Comparison of ENCODE assay signal across 1 cellular context in the genomic region with DNA sequence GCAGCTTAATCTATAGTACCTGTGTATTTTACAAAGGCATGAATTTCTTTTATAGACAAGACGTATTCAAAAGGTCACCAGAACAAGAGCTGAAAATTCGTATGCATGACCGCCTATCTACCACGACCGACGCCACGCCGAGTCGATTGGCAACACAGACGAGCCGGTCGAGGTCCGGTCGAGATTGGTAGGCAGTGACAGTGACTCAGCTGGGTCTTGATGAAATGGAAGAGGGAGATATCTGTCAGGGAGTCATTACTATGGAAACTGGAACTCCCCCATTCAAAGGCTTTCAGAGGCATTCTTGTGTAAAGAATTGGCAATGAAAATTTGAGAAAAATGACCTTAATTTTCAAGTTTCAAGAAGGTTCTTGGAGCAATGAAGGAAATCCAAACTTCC.
TF ChIP-seq lines count a peak whose summit lies in the region.

No MANE protein-coding gene starts in this region.

TF ChIP-seq in K562, 482 proteins besides CTCF, POLR2A, EP300 and RAD21 (continues in another document):
- peak; percentile 76; a peak in 3 of 4 replicates for TF ChIP-seq SIN3A (IDR thresholded peaks at IDR 0.05; ENCODE audit: borderline replicate concordance in 2 of 2, control insufficient read depth in 1 of 2, low read depth in 2 of 2, low read length in 2 of 2)
- no peak for TF ChIP-seq KAT7 (CRISPR knock-in tag; IDR thresholded peaks at IDR 0.05; ENCODE audit: borderline replicate concordance)
- TF ChIP-seq TAF1 (IDR thresholded peaks at IDR 0.05; ENCODE audit: control insufficient read depth, extremely low read depth, insufficient read depth, low read length, severe bottlenecking) = no peak
- peak; percentile 52; the same call in 1 of the 2 replicates for TF ChIP-seq SMARCA4 (IDR thresholded peaks at IDR 0.05)
- TF ChIP-seq MEIS2 (IDR thresholded peaks at IDR 0.05; ENCODE audit: partially characterized antibody) = peak; percentile 71
- TF ChIP-seq RUNX1 (IDR thresholded peaks at IDR 0.05; ENCODE audit: low read depth) = no peak
- TF ChIP-seq RCOR1 (IDR thresholded peaks at IDR 0.05; ENCODE audit: borderline replicate concordance in 1 of 2, low read depth in 2 of 2, low read length in 2 of 2) = peak in 1 of 2 experiments; percentile 58; a peak in 1 of 4 replicates
- no peak for TF ChIP-seq CTBP1 (IDR thresholded peaks at IDR 0.05; ENCODE audit: borderline replicate concordance)
- peak; percentile 20 to 61; a peak in 1 of 4 replicates for TF ChIP-seq KDM1A (IDR thresholded peaks at IDR 0.05)
- TF ChIP-seq JUN (IDR thresholded peaks at IDR 0.05; ENCODE audit: borderline replicate concordance, low read depth, low read length) = 0 out of 2 replicates have a peak, but pooled peaks have one; percentile 16
- TF ChIP-seq JUN (CRISPR knock-in tag; IDR thresholded peaks at IDR 0.05; ENCODE audit: borderline replicate concordance) = no peak
- TF ChIP-seq, protein P1, sequence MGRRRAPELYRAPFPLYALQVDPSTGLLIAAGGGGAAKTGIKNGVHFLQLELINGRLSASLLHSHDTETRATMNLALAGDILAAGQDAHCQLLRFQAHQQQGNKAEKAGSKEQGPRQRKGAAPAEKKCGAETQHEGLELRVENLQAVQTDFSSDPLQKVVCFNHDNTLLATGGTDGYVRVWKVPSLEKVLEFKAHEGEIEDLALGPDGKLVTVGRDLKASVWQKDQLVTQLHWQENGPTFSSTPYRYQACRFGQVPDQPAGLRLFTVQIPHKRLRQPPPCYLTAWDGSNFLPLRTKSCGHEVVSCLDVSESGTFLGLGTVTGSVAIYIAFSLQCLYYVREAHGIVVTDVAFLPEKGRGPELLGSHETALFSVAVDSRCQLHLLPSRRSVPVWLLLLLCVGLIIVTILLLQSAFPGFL (CRISPR knock-in tag; IDR thresholded peaks at IDR 0.05) = no peak
- 0 out of 2 replicates have a peak, but pooled peaks have one; percentile 32 for TF ChIP-seq DPF2 (IDR thresholded peaks at IDR 0.05)
- no peak for TF ChIP-seq POLR2B (IDR thresholded peaks at IDR 0.05; ENCODE audit: low read depth, partially characterized antibody)
- TF ChIP-seq HDAC1 (IDR thresholded peaks at IDR 0.05) = peak in 1 of 2 experiments; percentile 43; a peak in 2 of 4 replicates
- peak; percentile 52 for TF ChIP-seq CREM (IDR thresholded peaks at IDR 0.05; ENCODE audit: low read depth)
- peak; percentile 75; the same call in 1 of the 2 replicates for TF ChIP-seq JUND (IDR thresholded peaks at IDR 0.05; ENCODE audit: borderline replicate concordance, low read depth, low read length)
- no peak; the same call in 2 of the 3 replicates for TF ChIP-seq JUND (tag; IDR thresholded peaks at IDR 0.05; ENCODE audit: borderline replicate concordance, low read depth, low read length)
- peak; percentile 76; the same call in 1 of the 2 replicates for TF ChIP-seq ZKSCAN1 (IDR thresholded peaks at IDR 0.05; ENCODE audit: low read depth, low read length)
- TF ChIP-seq, protein P2, sequence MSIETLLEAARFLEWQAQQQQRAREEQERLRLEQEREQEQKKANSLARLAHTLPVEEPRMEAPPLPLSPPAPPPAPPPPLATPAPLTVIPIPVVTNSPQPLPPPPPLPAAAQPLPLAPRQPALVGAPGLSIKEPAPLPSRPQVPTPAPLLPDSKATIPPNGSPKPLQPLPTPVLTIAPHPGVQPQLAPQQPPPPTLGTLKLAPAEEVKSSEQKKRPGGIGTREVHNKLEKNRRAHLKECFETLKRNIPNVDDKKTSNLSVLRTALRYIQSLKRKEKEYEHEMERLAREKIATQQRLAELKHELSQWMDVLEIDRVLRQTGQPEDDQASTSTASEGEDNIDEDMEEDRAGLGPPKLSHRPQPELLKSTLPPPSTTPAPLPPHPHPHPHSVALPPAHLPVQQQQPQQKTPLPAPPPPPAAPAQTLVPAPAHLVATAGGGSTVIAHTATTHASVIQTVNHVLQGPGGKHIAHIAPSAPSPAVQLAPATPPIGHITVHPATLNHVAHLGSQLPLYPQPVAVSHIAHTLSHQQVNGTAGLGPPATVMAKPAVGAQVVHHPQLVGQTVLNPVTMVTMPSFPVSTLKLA (conservative IDR thresholded peaks at IDR 0.05) = peak; percentile 45 to 63; a peak in 2 of 4 replicates
- TF ChIP-seq, protein P3, sequence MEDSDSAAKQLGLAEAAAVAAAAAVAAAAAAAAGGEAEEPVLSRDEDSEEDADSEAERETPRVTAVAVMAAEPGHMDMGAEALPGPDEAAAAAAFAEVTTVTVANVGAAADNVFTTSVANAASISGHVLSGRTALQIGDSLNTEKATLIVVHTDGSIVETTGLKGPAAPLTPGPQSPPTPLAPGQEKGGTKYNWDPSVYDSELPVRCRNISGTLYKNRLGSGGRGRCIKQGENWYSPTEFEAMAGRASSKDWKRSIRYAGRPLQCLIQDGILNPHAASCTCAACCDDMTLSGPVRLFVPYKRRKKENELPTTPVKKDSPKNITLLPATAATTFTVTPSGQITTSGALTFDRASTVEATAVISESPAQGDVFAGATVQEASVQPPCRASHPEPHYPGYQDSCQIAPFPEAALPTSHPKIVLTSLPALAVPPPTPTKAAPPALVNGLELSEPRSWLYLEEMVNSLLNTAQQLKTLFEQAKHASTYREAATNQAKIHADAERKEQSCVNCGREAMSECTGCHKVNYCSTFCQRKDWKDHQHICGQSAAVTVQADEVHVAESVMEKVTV (CRISPR knock-in tag; IDR thresholded peaks at IDR 0.05) = no peak
- peak; percentile 35 for TF ChIP-seq SAP30 (IDR thresholded peaks at IDR 0.05; ENCODE audit: borderline replicate concordance, insufficient read depth, low read depth, low read length, poor library complexity, severe bottlenecking)
- TF ChIP-seq MXI1 (IDR thresholded peaks at IDR 0.05; ENCODE audit: low read depth, low read length) = 0 out of 2 replicates have a peak, but pooled peaks have one; percentile 38
- TF ChIP-seq ZNF707 (CRISPR knock-in tag; conservative IDR thresholded peaks at IDR 0.05) = no peak
- TF ChIP-seq, protein P4, sequence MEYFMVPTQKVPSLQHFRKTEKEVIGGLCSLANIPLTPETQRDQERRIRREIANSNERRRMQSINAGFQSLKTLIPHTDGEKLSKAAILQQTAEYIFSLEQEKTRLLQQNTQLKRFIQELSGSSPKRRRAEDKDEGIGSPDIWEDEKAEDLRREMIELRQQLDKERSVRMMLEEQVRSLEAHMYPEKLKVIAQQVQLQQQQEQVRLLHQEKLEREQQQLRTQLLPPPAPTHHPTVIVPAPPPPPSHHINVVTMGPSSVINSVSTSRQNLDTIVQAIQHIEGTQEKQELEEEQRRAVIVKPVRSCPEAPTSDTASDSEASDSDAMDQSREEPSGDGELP (CRISPR knock-in tag; IDR thresholded peaks at IDR 0.05; ENCODE audit: borderline replicate concordance) = peak; percentile 80; the same call in 1 of the 2 replicates
- TF ChIP-seq SUPT5H (IDR thresholded peaks at IDR 0.05) = no peak
- TF ChIP-seq, protein P5, sequence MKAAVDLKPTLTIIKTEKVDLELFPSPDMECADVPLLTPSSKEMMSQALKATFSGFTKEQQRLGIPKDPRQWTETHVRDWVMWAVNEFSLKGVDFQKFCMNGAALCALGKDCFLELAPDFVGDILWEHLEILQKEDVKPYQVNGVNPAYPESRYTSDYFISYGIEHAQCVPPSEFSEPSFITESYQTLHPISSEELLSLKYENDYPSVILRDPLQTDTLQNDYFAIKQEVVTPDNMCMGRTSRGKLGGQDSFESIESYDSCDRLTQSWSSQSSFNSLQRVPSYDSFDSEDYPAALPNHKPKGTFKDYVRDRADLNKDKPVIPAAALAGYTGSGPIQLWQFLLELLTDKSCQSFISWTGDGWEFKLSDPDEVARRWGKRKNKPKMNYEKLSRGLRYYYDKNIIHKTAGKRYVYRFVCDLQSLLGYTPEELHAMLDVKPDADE (conservative IDR thresholded peaks at IDR 0.05; ENCODE audit: control insufficient read depth, low read depth, low read length) = no peak
- TF ChIP-seq, protein P6, sequence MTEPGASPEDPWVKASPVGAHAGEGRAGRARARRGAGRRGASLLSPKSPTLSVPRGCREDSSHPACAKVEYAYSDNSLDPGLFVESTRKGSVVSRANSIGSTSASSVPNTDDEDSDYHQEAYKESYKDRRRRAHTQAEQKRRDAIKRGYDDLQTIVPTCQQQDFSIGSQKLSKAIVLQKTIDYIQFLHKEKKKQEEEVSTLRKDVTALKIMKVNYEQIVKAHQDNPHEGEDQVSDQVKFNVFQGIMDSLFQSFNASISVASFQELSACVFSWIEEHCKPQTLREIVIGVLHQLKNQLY (CRISPR knock-in tag; conservative IDR thresholded peaks at IDR 0.05) = no peak
- no peak for TF ChIP-seq ZFP1 (CRISPR knock-in tag; IDR thresholded peaks at IDR 0.05)
- TF ChIP-seq, protein P7, sequence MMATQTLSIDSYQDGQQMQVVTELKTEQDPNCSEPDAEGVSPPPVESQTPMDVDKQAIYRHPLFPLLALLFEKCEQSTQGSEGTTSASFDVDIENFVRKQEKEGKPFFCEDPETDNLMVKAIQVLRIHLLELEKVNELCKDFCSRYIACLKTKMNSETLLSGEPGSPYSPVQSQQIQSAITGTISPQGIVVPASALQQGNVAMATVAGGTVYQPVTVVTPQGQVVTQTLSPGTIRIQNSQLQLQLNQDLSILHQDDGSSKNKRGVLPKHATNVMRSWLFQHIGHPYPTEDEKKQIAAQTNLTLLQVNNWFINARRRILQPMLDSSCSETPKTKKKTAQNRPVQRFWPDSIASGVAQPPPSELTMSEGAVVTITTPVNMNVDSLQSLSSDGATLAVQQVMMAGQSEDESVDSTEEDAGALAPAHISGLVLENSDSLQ (IDR thresholded peaks at IDR 0.05) = peak; percentile 93
- TF ChIP-seq ZBED1 (IDR thresholded peaks at IDR 0.05) = peak; percentile 98
- TF ChIP-seq, protein P8, sequence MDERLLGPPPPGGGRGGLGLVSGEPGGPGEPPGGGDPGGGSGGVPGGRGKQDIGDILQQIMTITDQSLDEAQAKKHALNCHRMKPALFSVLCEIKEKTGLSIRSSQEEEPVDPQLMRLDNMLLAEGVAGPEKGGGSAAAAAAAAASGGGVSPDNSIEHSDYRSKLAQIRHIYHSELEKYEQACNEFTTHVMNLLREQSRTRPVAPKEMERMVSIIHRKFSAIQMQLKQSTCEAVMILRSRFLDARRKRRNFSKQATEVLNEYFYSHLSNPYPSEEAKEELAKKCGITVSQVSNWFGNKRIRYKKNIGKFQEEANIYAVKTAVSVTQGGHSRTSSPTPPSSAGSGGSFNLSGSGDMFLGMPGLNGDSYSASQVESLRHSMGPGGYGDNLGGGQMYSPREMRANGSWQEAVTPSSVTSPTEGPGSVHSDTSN (CRISPR knock-in tag; IDR thresholded peaks at IDR 0.05; ENCODE audit: low read depth) = no peak
- TF ChIP-seq, protein P8 (tag; conservative IDR thresholded peaks at IDR 0.05; ENCODE audit: low read depth) = peak; percentile 19; the same call in 1 of the 2 replicates
- peak; percentile 36; the same call in 1 of the 2 replicates for TF ChIP-seq MAFG (tag; conservative IDR thresholded peaks at IDR 0.05)
- peak; percentile 72 for TF ChIP-seq C11orf30 (IDR thresholded peaks at IDR 0.05; ENCODE audit: low read depth)
- TF ChIP-seq MYC (IDR thresholded peaks at IDR 0.05; ENCODE audit: low read depth, low read length) = 0 out of 2 replicates have a peak, but pooled peaks have one; percentile 28
- no peak for TF ChIP-seq MYC (CRISPR knock-in tag; IDR thresholded peaks at IDR 0.05; ENCODE audit: borderline replicate concordance, low read depth)
- peak; percentile 22; the same call in 1 of the 2 replicates for TF ChIP-seq ZNF316 (IDR thresholded peaks at IDR 0.05)
- TF ChIP-seq, protein P9, sequence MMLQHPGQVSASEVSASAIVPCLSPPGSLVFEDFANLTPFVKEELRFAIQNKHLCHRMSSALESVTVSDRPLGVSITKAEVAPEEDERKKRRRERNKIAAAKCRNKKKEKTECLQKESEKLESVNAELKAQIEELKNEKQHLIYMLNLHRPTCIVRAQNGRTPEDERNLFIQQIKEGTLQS (IDR thresholded peaks at IDR 0.05) = peak; percentile 33; the same call in 1 of the 2 replicates
- TF ChIP-seq, protein P9 (CRISPR knock-in tag; conservative IDR thresholded peaks at IDR 0.05) = no peak
- TF ChIP-seq NFIX (CRISPR knock-in tag; IDR thresholded peaks at IDR 0.05; ENCODE audit: low read depth) = no peak
- TF ChIP-seq ATF1 (CRISPR knock-in tag; IDR thresholded peaks at IDR 0.05) = no peak
- TF ChIP-seq ATF1 (tag; IDR thresholded peaks at IDR 0.05) = 0 out of 2 replicates have a peak, but pooled peaks have one; percentile 14
- TF ChIP-seq CBFA2T2 (conservative IDR thresholded peaks at IDR 0.05) = peak; percentile 35; the same call in 1 of the 2 replicates
- 0 out of 2 replicates have a peak, but pooled peaks have one; percentile 32 for TF ChIP-seq MAFF (IDR thresholded peaks at IDR 0.05; ENCODE audit: low read length)
- TF ChIP-seq GABPB1 (CRISPR knock-in tag; IDR thresholded peaks at IDR 0.05) = no peak
- peak; percentile 87 for TF ChIP-seq NFE2 (IDR thresholded peaks at IDR 0.05; ENCODE audit: low read depth)
